ENCODE assay signal across 1 cellular context in genomic region chr6:18034798-18035202, GRCh38.
TF ChIP-seq lines count a peak whose summit lies in the region.

No MANE protein-coding gene starts in this region.

TF ChIP-seq in HepG2, 621 proteins besides CTCF, POLR2A, EP300 and RAD21 (continued from another document and continues in another):
- no peak for TF ChIP-seq ZBTB2 (CRISPR knock-in tag; IDR thresholded peaks at IDR 0.05; ENCODE audit: low read depth)
- TF ChIP-seq ZNF30 (CRISPR knock-in tag; IDR thresholded peaks at IDR 0.05): no peak
- no peak for TF ChIP-seq TEAD2 (CRISPR knock-in tag; IDR thresholded peaks at IDR 0.05)
- no peak for TF ChIP-seq ZNF17 (CRISPR knock-in tag; IDR thresholded peaks at IDR 0.05)
- TF ChIP-seq ZNF879 (CRISPR knock-in tag; IDR thresholded peaks at IDR 0.05): no peak
- no peak for TF ChIP-seq ARNT (IDR thresholded peaks at IDR 0.05)
- TF ChIP-seq ZNF513 (CRISPR knock-in tag; conservative IDR thresholded peaks at IDR 0.05): no peak
- TF ChIP-seq IKZF4 (CRISPR knock-in tag; IDR thresholded peaks at IDR 0.05; ENCODE audit: borderline replicate concordance, low read depth, not compliant biosample characterization): no peak
- TF ChIP-seq ZNF629 (CRISPR knock-in tag; conservative IDR thresholded peaks at IDR 0.05): 0 out of 2 replicates have a peak, but pooled peaks have one; percentile 8
- TF ChIP-seq ZNF660 (CRISPR knock-in tag; IDR thresholded peaks at IDR 0.05; ENCODE audit: borderline replicate concordance, low read depth): no peak
- TF ChIP-seq ZNF331 (CRISPR knock-in tag; IDR thresholded peaks at IDR 0.05): peak; percentile 55; the same call in 1 of the 2 replicates
- no peak for TF ChIP-seq SIX4 (CRISPR knock-in tag; IDR thresholded peaks at IDR 0.05)
- TF ChIP-seq SMC3 (IDR thresholded peaks at IDR 0.05; ENCODE audit: low read length): peak; percentile 6; the same call in 1 of the 2 replicates
- no peak for TF ChIP-seq PCBP1 (IDR thresholded peaks at IDR 0.05; ENCODE audit: borderline replicate concordance, low read depth, low read length)
- TF ChIP-seq ZNF10 (CRISPR knock-in tag; IDR thresholded peaks at IDR 0.05; ENCODE audit: borderline replicate concordance, low read depth): no peak
- TF ChIP-seq ZBTB25 (CRISPR knock-in tag; IDR thresholded peaks at IDR 0.05): 0 out of 2 replicates have a peak, but pooled peaks have one; percentile 27
- TF ChIP-seq ZNF850 (CRISPR knock-in tag; conservative IDR thresholded peaks at IDR 0.05): no peak
- no peak for TF ChIP-seq ZNF101 (CRISPR knock-in tag; IDR thresholded peaks at IDR 0.05; ENCODE audit: borderline replicate concordance, low read depth)
- no peak for TF ChIP-seq NFKB2 (CRISPR knock-in tag; IDR thresholded peaks at IDR 0.05; ENCODE audit: borderline replicate concordance)
- peak; percentile 20; the same call in 1 of the 2 replicates for TF ChIP-seq TFDP2 (CRISPR knock-in tag; IDR thresholded peaks at IDR 0.05)
- TF ChIP-seq NR2F6 (IDR thresholded peaks at IDR 0.05): no peak
- TF ChIP-seq NR2F6 (CRISPR knock-in tag; IDR thresholded peaks at IDR 0.05): peak; percentile 17; the same call in 1 of the 2 replicates
- no peak for TF ChIP-seq FOXO4 (CRISPR knock-in tag; conservative IDR thresholded peaks at IDR 0.05)
- TF ChIP-seq GPBP1L1 (CRISPR knock-in tag; IDR thresholded peaks at IDR 0.05): no peak
- TF ChIP-seq ONECUT2 (CRISPR knock-in tag; IDR thresholded peaks at IDR 0.05): no peak
- peak; percentile 50; the same call in 1 of the 2 replicates for TF ChIP-seq ELF3 (CRISPR knock-in tag; IDR thresholded peaks at IDR 0.05)
- TF ChIP-seq ERF (CRISPR knock-in tag; IDR thresholded peaks at IDR 0.05): peak; percentile 36; the same call in 1 of the 2 replicates
- no peak for TF ChIP-seq HNRNPUL1 (IDR thresholded peaks at IDR 0.05; ENCODE audit: low read depth, low read length)
- TF ChIP-seq CSRNP1 (CRISPR knock-in tag; IDR thresholded peaks at IDR 0.05): no peak
- no peak for TF ChIP-seq YEATS2 (CRISPR knock-in tag; IDR thresholded peaks at IDR 0.05; ENCODE audit: borderline replicate concordance)
- no peak for TF ChIP-seq ZNF747 (CRISPR knock-in tag; IDR thresholded peaks at IDR 0.05; ENCODE audit: borderline replicate concordance)
- no peak for TF ChIP-seq MXD4 (CRISPR knock-in tag; IDR thresholded peaks at IDR 0.05)
- TF ChIP-seq U2AF1 (optimal IDR thresholded peaks at IDR 0.05; ENCODE audit: low read depth, low read length): no peak
- TF ChIP-seq KLF11 (CRISPR knock-in tag; IDR thresholded peaks at IDR 0.05): no peak
- TF ChIP-seq ZNF124 (CRISPR knock-in tag; IDR thresholded peaks at IDR 0.05): 0 out of 2 replicates have a peak, but pooled peaks have one; percentile 47
- no peak for TF ChIP-seq ZNF20 (CRISPR knock-in tag; IDR thresholded peaks at IDR 0.05)
- TF ChIP-seq RFXAP (CRISPR knock-in tag; IDR thresholded peaks at IDR 0.05; ENCODE audit: borderline replicate concordance): 0 out of 2 replicates have a peak, but pooled peaks have one; percentile 35
- no peak for TF ChIP-seq MLXIP (CRISPR knock-in tag; IDR thresholded peaks at IDR 0.05; ENCODE audit: borderline replicate concordance)
- no peak for TF ChIP-seq MXD1 (CRISPR knock-in tag; IDR thresholded peaks at IDR 0.05)
- no peak for TF ChIP-seq IKZF1 (IDR thresholded peaks at IDR 0.05)
- TF ChIP-seq NR1H2 (CRISPR knock-in tag; IDR thresholded peaks at IDR 0.05; ENCODE audit: borderline replicate concordance, low read depth): no peak
- TF ChIP-seq ZGPAT (CRISPR knock-in tag; IDR thresholded peaks at IDR 0.05): peak; percentile 59; the same call in 1 of the 2 replicates
- no peak for TF ChIP-seq ARID3A (IDR thresholded peaks at IDR 0.05; ENCODE audit: low read depth, low read length)
- no peak for TF ChIP-seq SMARCE1 (IDR thresholded peaks at IDR 0.05; ENCODE audit: borderline replicate concordance)
- no peak for TF ChIP-seq LBX2 (CRISPR knock-in tag; IDR thresholded peaks at IDR 0.05; ENCODE audit: borderline replicate concordance)
- TF ChIP-seq BATF2 (CRISPR knock-in tag; IDR thresholded peaks at IDR 0.05): no peak
- no peak for TF ChIP-seq FLYWCH1 (CRISPR knock-in tag; IDR thresholded peaks at IDR 0.05)
- no peak for TF ChIP-seq ZNF451 (CRISPR knock-in tag; IDR thresholded peaks at IDR 0.05)
- no peak for TF ChIP-seq TCF7 (IDR thresholded peaks at IDR 0.05; ENCODE audit: low read depth)
- no peak for TF ChIP-seq MEIS2 (CRISPR knock-in tag; IDR thresholded peaks at IDR 0.05)
